39 cellular contexts compared by ENCODE assay signal in the genomic region with DNA sequence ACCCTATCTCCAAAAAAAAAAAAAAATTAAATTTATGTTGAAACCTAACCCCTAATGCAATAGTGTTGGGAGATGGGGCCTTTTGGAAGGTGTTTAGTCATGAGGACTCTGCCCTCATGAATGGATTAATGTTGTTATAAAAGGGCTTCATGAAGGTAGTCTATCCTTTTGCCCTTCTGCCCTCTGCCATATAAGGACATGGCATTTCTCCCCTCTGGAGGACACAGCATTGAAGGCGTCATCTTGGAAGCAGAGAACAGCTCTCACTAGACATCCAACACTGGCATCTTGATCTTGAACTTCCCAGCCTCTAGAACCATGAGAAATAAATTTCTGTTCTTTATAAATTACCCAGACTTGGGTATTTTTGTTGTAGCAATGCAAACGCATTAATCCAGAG. TPM values are rescaled to one million over a fixed set of nuclear protein-coding genes. Genes with fewer than 3 reads are reported as not detected.
"Had no signal": no experiment of that assay in that cellular context is flagged by ENCODE, and none has a peak within 500 bp of the region (broad histone marks: within the 10 kb centered on the region; RNA-seq: fewer than 3 reads in every experiment).

No MANE protein-coding gene starts in this region.

- DNase-seq: Karpas-422, Kasumi-1, MG63, MM.1S, MV-4-11, NCI-H1048, NCI-H1092, NCI-H1092 treated with DMSO at 0.1 percent for 48 hours, NCI-H1105, NCI-H1105 treated with DMSO at 0.1 percent for 48 hours, NCI-H1417, NCI-H1417 treated with DMSO at 0.1 percent for 48 hours, NCI-H1436, NCI-H1436 treated with DMSO at 0.1 percent for 48 hours, NCI-H146, NCI-H1694, NCI-H1694 treated with DMSO at 0.1 percent for 48 hours, NCI-H187, NCI-H187 treated with DMSO at 0.1 percent for 48 hours, NCI-H1930, NCI-H2029, NCI-H2029 treated with DMSO at 0.1 percent for 48 hours, NCI-H2081, NCI-H2081 treated with DMSO at 0.1 percent for 48 hours, NCI-H2107, NCI-H2171, NCI-H2171 treated with DMSO at 0.1 percent for 48 hours, NCI-H2227 treated with DMSO at 0.1 percent for 48 hours, NCI-H226, NCI-H345, NCI-H446, NCI-H446 treated with DMSO at 0.1 percent for 48 hours, NCI-H510A, NCI-H510A treated with DMSO at 0.1 percent for 48 hours, NCI-H524 had no signal

- H3K9me3 ChIP-seq: MG63 had no signal

- H3K27me3 ChIP-seq: MG63 had no signal

- H3K36me3 ChIP-seq: MG63 had no signal

- H3K4me3 ChIP-seq: MG63 had no signal

RNA-seq across cellular contexts. Expression of gene PDYN, which starts 35.4 kb away (rescaled TPM):
- total RNA-seq: LHCN-M2, M059J, MCF 10A, NCI-H460 had no signal
